14 cellular contexts compared by ENCODE assay signal in genomic region chr2:164898475-164898874, GRCh38. TPM values are rescaled to one million over a fixed set of nuclear protein-coding genes. Genes with fewer than 3 reads are reported as not detected.
DNase-seq lines count a peak whose midpoint lies in the region; ATAC-seq and TF ChIP-seq lines count a peak whose summit lies in the region.
"Had no signal": no experiment of that assay in that cellular context is flagged by ENCODE, and none has a peak within 500 bp of the region (broad histone marks: within the 10 kb centered on the region; RNA-seq: fewer than 3 reads in every experiment).

No MANE protein-coding gene starts in this region.

- intact Hi-C loops in body of pancreas (cut with DNase I) = no loop called here

- no peaks in the 10 kb centered on the region for H3K9me3 Mint-ChIP-seq in HFFc6

- H3K27me3 Mint-ChIP-seq in HFFc6 (ENCODE audit: insufficient read depth) = no peaks in the 10 kb centered on the region
- H3K27me3 Mint-ChIP-seq: activated CD4-positive, alpha-beta T cell treated with anti-CD3 and anti-CD28 coated beads for 36 hours; naive thymus-derived CD8-positive, alpha-beta T cell had no signal

- H3K4me3 Mint-ChIP-seq in HFFc6 = peak overlapping the region; percentile 64
- H3K4me3 Mint-ChIP-seq: activated CD4-positive, alpha-beta T cell treated with anti-CD3 and anti-CD28 coated beads for 36 hours; naive thymus-derived CD8-positive, alpha-beta T cell; stimulated activated effector memory CD8-positive, alpha-beta T cell treated with anti-CD3 and anti-CD28 coated beads, Interleukin-12 subunit alpha, Interleukin-12 subunit beta, amount 100 ng/mL, for 72 hours had no signal

- no peak for TF ChIP-seq POLR2A in body of pancreas (IDR thresholded peaks at IDR 0.05)

- no peaks in the 10 kb centered on the region for H3K36me3 Mint-ChIP-seq in HFFc6 (ENCODE audit: low read depth)
- H3K36me3 Mint-ChIP-seq: naive thymus-derived CD8-positive, alpha-beta T cell; stimulated activated effector memory CD8-positive, alpha-beta T cell treated with anti-CD3 and anti-CD28 coated beads, Interleukin-12 subunit alpha, Interleukin-12 subunit beta, amount 100 ng/mL, for 72 hours had no signal

- H3K27ac ChIP-seq in body of pancreas = peak overlapping the region in 3 of 4 donors; percentile 1 to 70 (median 53)

- H3K36me3 ChIP-seq in body of pancreas (replicated peaks in 1 of 2; ENCODE audit: insufficient read depth in 1 of 2, low read depth in 2 of 2) = no peaks in the 10 kb centered on the region

- H3K27ac Mint-ChIP-seq in HFFc6 = peak overlapping the region; percentile 84
- H3K27ac Mint-ChIP-seq: activated CD4-positive, alpha-beta T cell treated with anti-CD3 and anti-CD28 coated beads for 36 hours; naive thymus-derived CD8-positive, alpha-beta T cell; stimulated activated effector memory CD8-positive, alpha-beta T cell treated with anti-CD3 and anti-CD28 coated beads, Interleukin-12 subunit alpha, Interleukin-12 subunit beta, amount 100 ng/mL, for 72 hours had no signal

- 12 to 16% methylated on average over 3 of the region's 3 CpGs for WGBS in body of pancreas, 2 donors

- ATAC-seq in body of pancreas (peak; percentile 83), GM19395 (IDR thresholded peaks at IDR 0.05; ENCODE audit: unreplicated experiment) (no peak), HG03135 (IDR thresholded peaks at IDR 0.05; ENCODE audit: unreplicated experiment) (no peak)
- ATAC-seq: activated CD4-positive, alpha-beta T cell treated with anti-CD3 and anti-CD28 coated beads for 36 hours; naive thymus-derived CD8-positive, alpha-beta T cell; stimulated activated effector memory CD8-positive, alpha-beta T cell treated with anti-CD3 and anti-CD28 coated beads, Interleukin-12 subunit alpha, Interleukin-12 subunit beta, amount 100 ng/mL, for 72 hours had no signal

- peaks cover 31% of the 10 kb centered on the region for H3K4me1 ChIP-seq in body of pancreas

- DNase-seq in A172 (ENCODE audit: low spot score) (peak; percentile 85), HFFc6 (peak; percentile 72), body of pancreas (peak in 1 of 4 donors; percentile 29), kidney tubule cell (ENCODE audit: low spot score) (peak; percentile 65), NCI-H128 (lab: John Stamatoyannopoulos, UW; ENCODE audit: unreplicated experiment) (no peak)
- no peak for DNase-seq in activated CD4-positive, alpha-beta T cell treated with anti-CD3 and anti-CD28 coated beads, Interleukin-2, amount 50 U/mL, for 48 hours
- DNase-seq: ACHN; activated CD4-positive, alpha-beta T cell treated with anti-CD3 and anti-CD28 coated beads for 36 hours; naive thymus-derived CD8-positive, alpha-beta T cell; NCI-H510A treated with DMSO at 0.1 percent for 48 hours; SIG-M5 had no signal

- TF ChIP-seq CTCF in HFFc6 (IDR thresholded peaks at IDR 0.05) (no peak), body of pancreas (IDR thresholded peaks at IDR 0.05) (no peak)

- no peaks in the 10 kb centered on the region for H3K9me3 ChIP-seq in body of pancreas

- no peak overlapping the region for H3K4me3 ChIP-seq in body of pancreas

- peaks cover 56% of the 10 kb centered on the region for H3K4me1 Mint-ChIP-seq in HFFc6 (ENCODE audit: low read depth)
- H3K4me1 Mint-ChIP-seq: stimulated activated effector memory CD8-positive, alpha-beta T cell treated with anti-CD3 and anti-CD28 coated beads, Interleukin-12 subunit alpha, Interleukin-12 subunit beta, amount 100 ng/mL, for 72 hours had no signal

- no peaks in the 10 kb centered on the region for H3K27me3 ChIP-seq in body of pancreas

RNA-seq across cellular contexts. Expression of gene SLC38A11, which starts 56.9 kb away (rescaled TPM):
- not detected in 2 replicates for total RNA-seq in A172 (2014; rRNA removed; shearing (Covaris generic))
- 1 to 10 TPM; 2.1 to 3.0 (median 2.5) TPM for total RNA-seq in HFFc6 (2021; fragmentation: NEBNext Ultra II Directional; extraction: Animal tissue kit (Norgen Biotek cat#: 25700))
- 1 to 10 TPM; 1.6 to 2.9 TPM for total RNA-seq in body of pancreas
- total RNA-seq: activated CD4-positive, alpha-beta T cell treated with anti-CD3 and anti-CD28 coated beads for 36 hours had no signal

RNA-seq across cellular contexts. Expression of gene COBLL1, which starts 56.9 kb away (rescaled TPM):
- total RNA-seq in A172 (2014; rRNA removed; shearing (Covaris generic)) = 6.7 and 9.8 TPM in 2 replicates
- 10 to 100 TPM; 28.1 to 49.7 (median 29.9) TPM for total RNA-seq in HFFc6 (2021; fragmentation: NEBNext Ultra II Directional; extraction: Animal tissue kit (Norgen Biotek cat#: 25700))
- 100 to 1,000 TPM; 104 to 140 TPM for total RNA-seq in body of pancreas
- total RNA-seq: activated CD4-positive, alpha-beta T cell treated with anti-CD3 and anti-CD28 coated beads for 36 hours had no signal

Comparison
In these comparisons a context has a peak if more than half of its experiments do, and no peak if none do; other contexts are left out.
1. DNase-seq: peak in A172 (single experiment), HFFc6 (single experiment) and kidney tubule cell (single experiment); none in activated CD4-positive, alpha-beta T cell treated with anti-CD3 and anti-CD28 coated beads, Interleukin-2, amount 50 U/mL, for 48 hours (0 of 2) and NCI-H128 (single experiment).